4 cellular contexts compared by ENCODE assay signal in genomic region chr19:35423406-35423805, GRCh38. TPM values are rescaled to one million over a fixed set of nuclear protein-coding genes. Genes with fewer than 3 reads are reported as not detected.
"Had no signal": no experiment of that assay in that cellular context is flagged by ENCODE, and none has a peak within 500 bp of the region (broad histone marks: within the 10 kb centered on the region; RNA-seq: fewer than 3 reads in every experiment).

No MANE protein-coding gene starts in this region.

RNA-seq across cellular contexts. Expression of gene FFAR2, which starts 24.7 kb away (rescaled TPM):
- polyA plus RNA-seq: IgD-negative memory B cell, IMR-90, K562 had no signal

RNA-seq across cellular contexts. Expression of gene GPR42, which starts 52.5 kb away (rescaled TPM):
- polyA plus RNA-seq: HepG2, IgD-negative memory B cell, IMR-90, K562 had no signal
